ENCODE assay signal across 13 cellular contexts in the genomic region with DNA sequence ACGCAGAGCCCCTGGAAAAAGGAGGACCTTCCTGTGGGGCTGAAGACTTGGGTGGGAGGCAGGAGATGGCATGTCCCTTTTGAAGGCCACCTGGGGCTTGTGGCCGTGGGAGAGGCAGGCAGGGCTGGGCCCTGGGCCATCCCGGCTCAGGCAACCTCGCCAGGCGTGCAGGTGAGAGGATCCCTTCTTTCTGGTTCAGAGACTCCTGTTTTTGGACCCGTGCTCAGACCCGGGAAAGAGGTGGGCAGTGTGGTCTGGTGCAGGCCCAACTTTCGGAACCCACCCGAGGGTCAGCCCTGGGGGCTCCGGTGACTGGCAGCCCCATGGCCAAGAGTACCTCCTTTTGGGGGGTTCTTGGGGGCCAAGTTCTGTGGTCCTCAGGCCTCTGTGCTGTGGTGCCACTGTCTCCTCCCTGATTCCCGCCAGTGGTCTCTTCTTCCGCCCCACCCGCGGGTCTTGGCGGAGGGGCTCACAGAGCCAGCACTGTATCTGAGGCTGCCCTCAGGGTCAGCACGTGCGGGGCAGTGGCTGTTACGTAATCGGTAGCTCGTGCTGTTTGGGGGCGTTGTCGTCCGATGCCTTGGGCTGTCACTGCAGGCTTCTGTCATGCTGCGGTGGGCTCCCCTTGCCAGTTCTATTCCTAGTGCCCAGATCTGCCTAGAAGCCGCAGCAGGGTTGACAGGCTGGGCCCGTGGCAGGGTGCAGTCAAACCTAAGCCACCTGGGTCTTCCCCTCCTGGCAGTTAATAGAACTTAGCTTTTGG.
"Had no signal": no experiment of that assay in that cellular context is flagged by ENCODE, and none has a peak within 500 bp of the region (broad histone marks: within the 10 kb centered on the region; RNA-seq: fewer than 3 reads in every experiment).

No MANE protein-coding gene starts in this region.

- H3K4me3 ChIP-seq: SJCRH30, tibial nerve had no signal

- H3K27ac ChIP-seq: SJCRH30 had no signal

- ATAC-seq: activated CD8-positive, alpha-beta T cell treated with anti-CD3 and anti-CD28 coated beads, Interleukin-2, amount 10 ng/mL, durations not matched to agents 7 days and 5 days; activated T-cell treated with anti-CD3 and anti-CD28 coated beads, Interleukin-2, amount 50 U/mL, for 72 hours; stimulated activated effector memory CD8-positive, alpha-beta T cell treated with anti-CD3 and anti-CD28 coated beads, Interleukin-12 subunit alpha, Interleukin-12 subunit beta, amount 100 ng/mL, for 72 hours had no signal

- H3K36me3 ChIP-seq: SJCRH30 had no signal

- DNase-seq: activated CD4-positive, alpha-beta T cell treated with anti-CD3 and anti-CD28 coated beads, Interleukin-2, amount 10 ng/mL, durations not matched to agents 24 days and 14 days; activated CD4-positive, CD25-positive, alpha-beta regulatory T cell; activated CD8-positive, alpha-beta memory T cell treated with anti-CD3 and anti-CD28 coated beads, Interleukin-2, amount 50 U/mL, for 48 hours; activated CD8-positive, alpha-beta T cell treated with anti-CD3 and anti-CD28 coated beads, Interleukin-2, amount 10 ng/mL, durations not matched to agents 7 days and 5 days; activated gamma-delta T cell treated with Interleukin-2 at 50 U/mL for 16 hours; activated T-cell treated with anti-CD3 and anti-CD28 coated beads, Interleukin-2, amount 50 U/mL, for 72 hours; amygdala; effector memory CD4-positive, alpha-beta T cell; head of caudate nucleus; mesendoderm; SJCRH30 had no signal

- H3K27me3 ChIP-seq: SJCRH30, tibial nerve had no signal

- H3K4me1 ChIP-seq: SJCRH30 had no signal
